14 cellular contexts compared by ENCODE assay signal in genomic region chr14:67516679-67517078, GRCh38. TPM values are rescaled to one million over a fixed set of nuclear protein-coding genes. Genes with fewer than 3 reads are reported as not detected.
DNase-seq lines count a peak whose midpoint lies in the region; ATAC-seq, FAIRE-seq and TF ChIP-seq lines count a peak whose summit lies in the region.
"Had no signal": no experiment of that assay in that cellular context is flagged by ENCODE, and none has a peak within 500 bp of the region (broad histone marks: within the 10 kb centered on the region; RNA-seq: fewer than 3 reads in every experiment).

No MANE protein-coding gene starts in this region.

- no TSS peak for BruUV-seq in K562 (replicated peaks; lab: Mats Ljungman, UMichigan)

- no peak overlapping the region for H3K56ac ChIP-seq in H9 (ENCODE audit: insufficient read length, low read depth, low read length)

- no peak overlapping the region for H4K8ac ChIP-seq in H9 (replicated peaks; ENCODE audit: insufficient read length, low read depth, low read length)

- H3K4me3 ChIP-seq in K562: no peak overlapping the region
- H3K4me3 ChIP-seq: A549, body of pancreas had no signal

- intact Hi-C loops in K562 (cut with micrococcal nuclease): loop anchor here (5.0 kb wide), 1 partner anchor 89 kb away; no protein-coding TSS in a partner anchor

- POLR2A ChIA-PET in K562 (lab: Yijun Ruan, JAX): no interaction called here

- H2AFZ ChIP-seq in H9 (ENCODE audit: low read length) (no peak overlapping the region), K562 (ENCODE audit: low read depth, low read length) (no peak overlapping the region)

- no peaks in the 10 kb centered on the region for H3K9me1 ChIP-seq in K562 (ENCODE audit: control insufficient read depth, insufficient read depth, low read length)

- TF ChIP-seq EP300 in K562 (IDR thresholded peaks at IDR 0.05; ENCODE audit: low read length): no peak

- ATAC-seq in K562 (no peak), GM18519 (IDR thresholded peaks at IDR 0.05; ENCODE audit: low FRiP score, unreplicated experiment) (no peak), GM19023 (IDR thresholded peaks at IDR 0.05; ENCODE audit: unreplicated experiment) (no peak)
- no peak for ATAC-seq in natural killer cell treated with Interleukin-12 subunit alpha and Interleukin-12 subunit beta and Interleukin-15 and Interleukin-18, amount 100 ng/mL, for 72 hours

- no peak for TF ChIP-seq RAD21 in K562 (CRISPR knock-in tag; conservative IDR thresholded peaks at IDR 0.05 in 1 of 2, IDR thresholded peaks at IDR 0.05 in 1 of 2)

- H3K23me2 ChIP-seq in H9 (ENCODE audit: insufficient read length, low read depth, low read length, poor library complexity, severe bottlenecking): peaks cover 5% of the 10 kb centered on the region

- no peaks in the 10 kb centered on the region; the same call in 1 of the 2 replicates for H3K4me1 ChIP-seq in H9 (ENCODE audit: insufficient read depth, low read length)
- H3K4me1 ChIP-seq in K562 (replicated peaks in 1 of 2; ENCODE audit: control insufficient read depth in 2 of 2, insufficient read depth in 2 of 2, low read length in 2 of 2): peaks cover 0 to 16% of the 10 kb centered on the region in 2 experiments; a peak in 2 of 5 replicates
- H3K4me1 ChIP-seq: A549 had no signal

- no peaks in the 10 kb centered on the region for H3K9me3 Mint-ChIP-seq in T-helper 1 cell treated with Interleukin-12 subunit alpha and Interleukin-12 subunit beta and Interleukin-4 antibody, amounts not matched to agents 30 μg/mL and 1 μg/mL, for 36 hours
- no peaks in the 10 kb centered on the region for H3K9me3 Mint-ChIP-seq in H9
- no peaks in the 10 kb centered on the region for H3K9me3 Mint-ChIP-seq in natural killer cell treated with Interleukin-12 subunit alpha and Interleukin-12 subunit beta and Interleukin-15 and Interleukin-18, amount 100 ng/mL, for 72 hours

- H3K27ac Mint-ChIP-seq in T-helper 1 cell treated with Interleukin-12 subunit alpha and Interleukin-12 subunit beta and Interleukin-4 antibody, amounts not matched to agents 30 μg/mL and 1 μg/mL, for 36 hours: no peak overlapping the region
- no peak overlapping the region for H3K27ac Mint-ChIP-seq in H9
- H3K27ac Mint-ChIP-seq in natural killer cell treated with Interleukin-12 subunit alpha and Interleukin-12 subunit beta and Interleukin-15 and Interleukin-18, amount 100 ng/mL, for 72 hours: peak overlapping the region in 1 of 2 donors; percentile 44

- no peaks in the 10 kb centered on the region for H3K79me1 ChIP-seq in H9 (ENCODE audit: insufficient read depth, low read depth, low read length, poor library complexity, severe bottlenecking)

- H3K27ac ChIP-seq in H9 (ENCODE audit: insufficient read length, low read depth, low read length) (no peak overlapping the region), K562 (ENCODE audit: extremely low read depth, low read depth, low read length) (no peak overlapping the region)
- H3K27ac ChIP-seq: A549, body of pancreas had no signal

- no peak overlapping the region for H2BK20ac ChIP-seq in H9 (ENCODE audit: low read depth, low read length, poor library complexity, severe bottlenecking)

- no peaks in the 10 kb centered on the region for H3K79me2 ChIP-seq in H9 (ENCODE audit: insufficient read depth, low read length)
- no peaks in the 10 kb centered on the region for H3K79me2 ChIP-seq in K562 (ENCODE audit: control insufficient read depth, insufficient read depth, low read length)

- H4K20me1 ChIP-seq in H9 (ENCODE audit: control insufficient read depth, insufficient read depth, insufficient read length) (no peaks in the 10 kb centered on the region), K562 (replicated peaks; ENCODE audit: control insufficient read depth, insufficient read depth, low read length) (no peaks in the 10 kb centered on the region)

- no peak overlapping the region for H2BK12ac ChIP-seq in H9 (ENCODE audit: insufficient read length, low read depth, low read length)

- H3K9ac ChIP-seq in H9 (ENCODE audit: extremely low read depth, insufficient read length, low read length) (no peak overlapping the region), K562 (ENCODE audit: insufficient read depth in 1 of 2, low read depth in 2 of 2, low read length in 2 of 2) (no peak overlapping the region)

- no peak overlapping the region for H3K4ac ChIP-seq in H9 (ENCODE audit: low read depth, low read length)

- no peak overlapping the region for H3K23ac ChIP-seq in H9 (ENCODE audit: insufficient read length, low read depth, low read length)

- H3K4me2 ChIP-seq in H9 (ENCODE audit: insufficient read depth, insufficient read length, low read length) (no peak overlapping the region), K562 (ENCODE audit: insufficient read depth, low read length) (no peak overlapping the region)
- H3K4me2 ChIP-seq: A549 had no signal

- H3K36me3 ChIP-seq in K562 (ENCODE audit: control insufficient read depth, insufficient read depth, low read length): no peaks in the 10 kb centered on the region

- no peak overlapping the region for H2BK120ac ChIP-seq in H9 (ENCODE audit: low read depth, low read length, poor library complexity, severe bottlenecking)

- no peak overlapping the region for H3K14ac ChIP-seq in H9 (ENCODE audit: insufficient read depth, low read length)

- H2AK5ac ChIP-seq in H9 (ENCODE audit: insufficient read length, low read length): no peak overlapping the region

- peaks cover 71% of the 10 kb centered on the region for H3K27me3 Mint-ChIP-seq in T-helper 1 cell treated with Interleukin-12 subunit alpha and Interleukin-12 subunit beta and Interleukin-4 antibody, amounts not matched to agents 30 μg/mL and 1 μg/mL, for 36 hours (ENCODE audit: low read depth)
- H3K27me3 Mint-ChIP-seq in H9 (ENCODE audit: low read depth): peaks cover 83% of the 10 kb centered on the region
- peaks cover 10 to 14% of the 10 kb centered on the region in 2 donors for H3K27me3 Mint-ChIP-seq in natural killer cell treated with Interleukin-12 subunit alpha and Interleukin-12 subunit beta and Interleukin-15 and Interleukin-18, amount 100 ng/mL, for 72 hours

- CTCF ChIA-PET in K562 (lab: Yijun Ruan, JAX; ENCODE audit: low intra/inter-chr PET ratio): no interaction called here

- TF ChIP-seq CTCF in H9 (conservative IDR thresholded peaks at IDR 0.05) (no peak), K562 (IDR thresholded peaks at IDR 0.05 in 2 of 3, conservative IDR thresholded peaks at IDR 0.05 in 1 of 3; ENCODE audit: insufficient read depth in 2 of 3, low read depth in 1 of 3, low read length in 3 of 3) (no peak)

- no peak overlapping the region for H4K5ac ChIP-seq in H9 (ENCODE audit: insufficient read length, low read depth, low read length)

- no peak for TF ChIP-seq POLR2A in K562 (conservative IDR thresholded peaks at IDR 0.05)

- H3K36me3 Mint-ChIP-seq in T-helper 1 cell treated with Interleukin-12 subunit alpha and Interleukin-12 subunit beta and Interleukin-4 antibody, amounts not matched to agents 30 μg/mL and 1 μg/mL, for 36 hours (ENCODE audit: low read depth): no peaks in the 10 kb centered on the region
- H3K36me3 Mint-ChIP-seq in H9 (ENCODE audit: insufficient read depth in 1 of 3, low read depth in 3 of 3): no peaks in the 10 kb centered on the region
- H3K36me3 Mint-ChIP-seq in natural killer cell treated with Interleukin-12 subunit alpha and Interleukin-12 subunit beta and Interleukin-15 and Interleukin-18, amount 100 ng/mL, for 72 hours: no peaks in the 10 kb centered on the region

- no peak overlapping the region for H4K91ac ChIP-seq in H9 (ENCODE audit: insufficient read length, low read depth, low read length)

- H2BK15ac ChIP-seq in H9 (ENCODE audit: low read depth, low read length): no peak overlapping the region

- peak overlapping the region; percentile 47 for H3K4me3 Mint-ChIP-seq in T-helper 1 cell treated with Interleukin-12 subunit alpha and Interleukin-12 subunit beta and Interleukin-4 antibody, amounts not matched to agents 30 μg/mL and 1 μg/mL, for 36 hours
- peak overlapping the region; percentile 2 to 66; a peak in 2 of 5 replicates for H3K4me3 Mint-ChIP-seq in H9
- H3K4me3 Mint-ChIP-seq in natural killer cell treated with Interleukin-12 subunit alpha and Interleukin-12 subunit beta and Interleukin-15 and Interleukin-18, amount 100 ng/mL, for 72 hours: peak overlapping the region; percentile 72

- no peak overlapping the region for H2BK5ac ChIP-seq in H9 (ENCODE audit: insufficient read length, low read length)

- peaks cover 12% of the 10 kb centered on the region; the same call in 1 of the 2 replicates for H3K27me3 ChIP-seq in H9 (ENCODE audit: insufficient read depth, low read length)
- peaks cover 1 to 31% of the 10 kb centered on the region in 2 experiments; a peak in 3 of 5 replicates for H3K27me3 ChIP-seq in K562 (ENCODE audit: control insufficient read depth in 2 of 2, insufficient read depth in 2 of 2, low read length in 2 of 2)
- H3K27me3 ChIP-seq: body of pancreas had no signal

- FAIRE-seq in K562 (lab: Jason Lieb, UNC): no peak
- FAIRE-seq: A549 had no signal

- no CpG with 5 or more reads among the region's 2 CpGs for WGBS in H9 (ENCODE audit: extremely low coverage, insufficient read length, low lambda C conversion rate)
- 0% methylated on average over 1 of the region's 2 CpGs for whole genome bisulfite sequencing in K562 (ENCODE audit: insufficient coverage, low coverage, missing lambda C conversion rate)

- in situ Hi-C loops in K562 (cut with MboI): no loop called here

- H3T11ph ChIP-seq in H9 (ENCODE audit: low read length): no peak overlapping the region

- DNase-seq in T-helper 1 cell: no peak
- DNase-seq in H9: no peak
- no peak for DNase-seq in K562 (ENCODE audit: extremely low read depth in 1 of 4, low spot score in 3 of 4)
- DNase-seq in natural killer cell treated with Interleukin-12 subunit alpha and Interleukin-12 subunit beta and Interleukin-15 and Interleukin-18, amount 100 ng/mL, for 72 hours (ENCODE audit: low spot score): no peak
- DNase-seq in SKM-1 (lab: John Stamatoyannopoulos, UW; ENCODE audit: unreplicated experiment): no peak
- DNase-seq: activated CD4-positive, alpha-beta T cell treated with anti-CD3 and anti-CD28 coated beads, Interleukin-2, amount 50 U/mL, for 48 hours; activated gamma-delta T cell treated with Interleukin-2 at 50 U/mL for 16 hours; NCI-H2107; stimulated activated naive CD4-positive, alpha-beta T cell treated with Interleukin-2 at 50 U/mL for 16 hours had no signal

- H3K9me3 ChIP-seq in H9 (ENCODE audit: control insufficient read depth, low read depth, low read length) (no peaks in the 10 kb centered on the region), K562 (replicated peaks; ENCODE audit: control insufficient read depth, insufficient read depth, low read depth, low read length) (no peaks in the 10 kb centered on the region)
- H3K9me3 ChIP-seq: A549, body of pancreas had no signal

- no peak overlapping the region for H3K18ac ChIP-seq in H9 (ENCODE audit: insufficient read length, low read depth, low read length)

- H3K4me1 Mint-ChIP-seq in T-helper 1 cell treated with Interleukin-12 subunit alpha and Interleukin-12 subunit beta and Interleukin-4 antibody, amounts not matched to agents 30 μg/mL and 1 μg/mL, for 36 hours (ENCODE audit: low read depth): peaks cover 16% of the 10 kb centered on the region
- peaks cover 0 to 5% of the 10 kb centered on the region in 2 experiments; a peak in 2 of 4 replicates for H3K4me1 Mint-ChIP-seq in H9
- peaks cover 11 to 14% of the 10 kb centered on the region in 2 donors for H3K4me1 Mint-ChIP-seq in natural killer cell treated with Interleukin-12 subunit alpha and Interleukin-12 subunit beta and Interleukin-15 and Interleukin-18, amount 100 ng/mL, for 72 hours (ENCODE audit: low read depth in 2 of 2)

RNA-seq across cellular contexts. Expression of gene PLEKHH1, which starts 16.4 kb away (rescaled TPM):
- 26.9 and 35.3 TPM in 2 replicates for total RNA-seq in H9 (2021)
- 52.8 and 57.1 TPM in 2 replicates for total RNA-seq in K562 (2011; cell fraction: chromatin; rRNA removed; ENCODE audit: low replicate concordance)
- total RNA-seq in K562 (2011; cell fraction: nucleolus; rRNA removed): 21.8 and 23.4 TPM in 2 replicates
- 31.3 and 43.5 TPM in 2 replicates for total RNA-seq in K562 (2011; cell fraction: nucleoplasm; rRNA removed)
- 2.1 and 2.5 TPM in 2 replicates for total RNA-seq in K562 (2014; rRNA removed)
- total RNA-seq in K562 (2014; rRNA removed; fragmentation: Illumina TruSeq; extraction: Trizol): 2.9 and 4.0 TPM in 2 replicates
- total RNA-seq in K562 (2015; rRNA removed; fragmentation: Illumina TruSeq; extraction: Trizol): 1.7 and 2.2 TPM in 2 replicates
- total RNA-seq in K562 (2021): 4.3 and 5.7 TPM in 2 replicates
- 3.7 and 6.6 TPM in 2 replicates for polyA plus RNA-seq in K562 (2011; rRNA removed)
- polyA plus RNA-seq in K562 (2011; cell fraction: cytosol; rRNA removed): 2.3 and 4.4 TPM in 2 replicates
- 20.3 and 22.6 TPM in 2 replicates for polyA plus RNA-seq in K562 (2011; cell fraction: nucleus; rRNA removed)
- polyA plus RNA-seq in K562 (2012): 2.3 and 6.1 TPM in 2 replicates
- 3.6 and 5.1 TPM in 2 replicates for polyA plus RNA-seq in K562 (2014; fragmentation: Illumina TruSeq; extraction: Trizol)
- polyA plus RNA-seq in K562 (2014; fragmentation: Nextera tagmentation; extraction: Ambion mirVana): 1 to 10 TPM in 1 of 2 experiments, under 1 TPM in 1; 0.76 to 1.3 TPM
- polyA plus RNA-seq in K562 (2014; rRNA removed): 5.9 and 6.2 TPM in 2 replicates
- 3.1 and 5.2 TPM in 2 replicates for polyA minus RNA-seq in K562 (2011; rRNA and poly(A)+ RNA removed)
- polyA minus RNA-seq in K562 (2011; cell fraction: cytosol; rRNA and poly(A)+ RNA removed): 0.86 and 5.0 TPM in 2 replicates
- polyA minus RNA-seq in K562 (2011; cell fraction: nucleus; rRNA and poly(A)+ RNA removed): 5.9 and 8.3 TPM in 2 replicates
- total RNA-seq in natural killer cell treated with Interleukin-12 subunit alpha and Interleukin-12 subunit beta and Interleukin-15 and Interleukin-18, amount 100 ng/mL, for 72 hours: 1 to 10 TPM; 1.2 to 1.9 TPM

RNA-seq across cellular contexts. Expression of gene TMEM229B, which starts 28.2 kb away (rescaled TPM):
- total RNA-seq in H9 (2021): 0.22 and 0.24 TPM in 2 replicates
- total RNA-seq in K562 (2011; cell fraction: chromatin; rRNA removed; ENCODE audit: low replicate concordance): not detected in 2 replicates
- total RNA-seq in K562 (2011; cell fraction: nucleolus; rRNA removed): not detected in 2 replicates
- not detected in 2 replicates for total RNA-seq in K562 (2011; cell fraction: nucleoplasm; rRNA removed)
- not detected in 2 replicates for total RNA-seq in K562 (2014; rRNA removed)
- total RNA-seq in K562 (2014; rRNA removed; fragmentation: Illumina TruSeq; extraction: Trizol): not detected in 2 replicates
- not detected in 2 replicates for total RNA-seq in K562 (2015; rRNA removed; fragmentation: Illumina TruSeq; extraction: Trizol)
- 0.11 TPM in 1 of 2 replicates, not detected in the other for total RNA-seq in K562 (2021)
- not detected in 2 replicates for polyA plus RNA-seq in K562 (2011; rRNA removed)
- 0.34 TPM in 1 of 2 replicates, not detected in the other for polyA plus RNA-seq in K562 (2011; cell fraction: cytosol; rRNA removed)
- 0.03 TPM in 1 of 2 replicates, not detected in the other for polyA plus RNA-seq in K562 (2011; cell fraction: nucleus; rRNA removed)
- polyA plus RNA-seq in K562 (2012): 0.01 and 0.15 TPM in 2 replicates
- not detected in 2 replicates for polyA plus RNA-seq in K562 (2014; fragmentation: Illumina TruSeq; extraction: Trizol)
- polyA plus RNA-seq in K562 (2014; fragmentation: Nextera tagmentation; extraction: Ambion mirVana): not detected
- polyA plus RNA-seq in K562 (2014; rRNA removed): not detected in 2 replicates
- polyA minus RNA-seq in K562 (2011; rRNA and poly(A)+ RNA removed): not detected in 2 replicates
- not detected in 2 replicates for polyA minus RNA-seq in K562 (2011; cell fraction: cytosol; rRNA and poly(A)+ RNA removed)
- 0.13 TPM in 1 of 2 replicates, not detected in the other for polyA minus RNA-seq in K562 (2011; cell fraction: nucleus; rRNA and poly(A)+ RNA removed)
- 10 to 100 TPM in 1 of 2 donors, 1 to 10 TPM in 1; 7.1 to 14.7 TPM for total RNA-seq in natural killer cell treated with Interleukin-12 subunit alpha and Interleukin-12 subunit beta and Interleukin-15 and Interleukin-18, amount 100 ng/mL, for 72 hours
